8 cellular contexts compared by ENCODE assay signal in genomic region chr11:108647701-108648527, GRCh38. TPM values are rescaled to one million over a fixed set of nuclear protein-coding genes. Genes with fewer than 3 reads are reported as not detected.
A peak's percentile ranks its signal among the peaks of the same experiment; 100 is the strongest.
DNase-seq lines count a peak whose midpoint lies in the region; ATAC-seq and TF ChIP-seq lines count a peak whose summit lies in the region.

No MANE protein-coding gene starts in this region.

- H3K27ac ChIP-seq in coronary artery (no peak overlapping the region), liver (ENCODE audit: low read depth in 1 of 2, low read length in 2 of 2) (peak overlapping the region; percentile 92 to 96)

- H3K9ac ChIP-seq in liver (ENCODE audit: low read depth in 1 of 2, low read length in 2 of 2): peak overlapping the region; percentile 53 to 71

- ATAC-seq in GM18861 (IDR thresholded peaks at IDR 0.05; ENCODE audit: unreplicated experiment) (peak; percentile 82), HG03139 (IDR thresholded peaks at IDR 0.05; ENCODE audit: unreplicated experiment) (peak; percentile 90)
- peak; percentile 99 for ATAC-seq in activated CD4-positive, alpha-beta T cell treated with anti-CD3 and anti-CD28 coated beads for 36 hours

- H3K4me3 Mint-ChIP-seq in activated CD4-positive, alpha-beta T cell treated with anti-CD3 and anti-CD28 coated beads for 36 hours: no peak overlapping the region

- H3K9me3 Mint-ChIP-seq in activated CD4-positive, alpha-beta T cell treated with anti-CD3 and anti-CD28 coated beads for 36 hours (ENCODE audit: low read depth): no peaks in the 10 kb centered on the region

- H3K4me3 ChIP-seq in AG04449 (ENCODE audit: low read depth, low read length) (no peak overlapping the region), coronary artery (no peak overlapping the region), liver (ENCODE audit: low read depth in 1 of 3, low read length in 3 of 3) (no peak overlapping the region)

- H3K36me3 ChIP-seq in liver (ENCODE audit: control insufficient read depth in 4 of 4, insufficient read depth in 3 of 4, low read depth in 1 of 4, low read length in 3 of 4): no peaks in the 10 kb centered on the region

- intact Hi-C loops in activated CD4-positive, alpha-beta T cell treated with anti-CD3 and anti-CD28 coated beads for 36 hours (cut with DNase I, micrococcal nuclease): loop anchor here (1.0 to 5.0 kb wide), 9 partner anchors 181 to 647 kb away; partner anchors contain the start of genes NPAT (in 2 of the 2), ATM (in 1 of the 2), C11orf65 (in 1 of the 2) and CUL5 (in 1 of the 2)

- H3K27ac Mint-ChIP-seq in activated CD4-positive, alpha-beta T cell treated with anti-CD3 and anti-CD28 coated beads for 36 hours: no peak overlapping the region

- no peaks in the 10 kb centered on the region for H3K27me3 ChIP-seq in liver (ENCODE audit: control insufficient read depth in 4 of 4, insufficient read depth in 4 of 4, low read length in 3 of 4)

- H3K36me3 Mint-ChIP-seq in activated CD4-positive, alpha-beta T cell treated with anti-CD3 and anti-CD28 coated beads for 36 hours (ENCODE audit: low read depth): no peaks in the 10 kb centered on the region

- CTCF ChIA-PET in AG04449 (lab: Yijun Ruan, JAX): interaction anchor here (0.6 to 7.9 kb wide), 11 partner anchors 9 to 639 kb away, joined by 3 to 83 read pairs (median 4); partner anchors contain the start of genes ATM, CUL5 and DDX10
- CTCF ChIA-PET in activated CD4-positive, alpha-beta T cell treated with anti-CD3 and anti-CD28 coated beads for 36 hours (lab: Charles Lee): interaction anchor here (0.6 to 2.9 kb wide), 11 partner anchors 8 to 530 kb away, joined by 3 to 20 read pairs (median 4); partner anchors contain the start of gene DDX10

- no peaks in the 10 kb centered on the region for H3K9me3 ChIP-seq in liver (ENCODE audit: control insufficient read depth in 4 of 4, low read length in 3 of 4)

- peak; percentile 83 for TF ChIP-seq CTCF in AG04449 (IDR thresholded peaks at IDR 0.05; ENCODE audit: insufficient read depth, low read length, missing control alignments)
- peak; percentile 50 for TF ChIP-seq CTCF in coronary artery (IDR thresholded peaks at IDR 0.05)
- peak; percentile 76 for TF ChIP-seq CTCF in liver (IDR thresholded peaks at IDR 0.05; ENCODE audit: low read depth, low read length, missing input control)

- H3K4me1 ChIP-seq in liver (ENCODE audit: control insufficient read depth in 4 of 4, insufficient read depth in 4 of 4, low read length in 3 of 4): peaks cover 4 to 32% (median 13%) of the 10 kb centered on the region in 4 donors

- 21% methylated on average over 9 of the region's 9 CpGs for WGBS in liver

- H3K27me3 Mint-ChIP-seq in activated CD4-positive, alpha-beta T cell treated with anti-CD3 and anti-CD28 coated beads for 36 hours: no peaks in the 10 kb centered on the region

- peak; percentile 94 to 95 for TF ChIP-seq RAD21 in liver (IDR thresholded peaks at IDR 0.05)

- peak; percentile 38 for DNase-seq in AG04449 (ENCODE audit: low read depth, low spot score)
- peak; percentile 46 to 80 for DNase-seq in NCI-H446 (lab: John Stamatoyannopoulos, UW)
- peak; percentile 81 for DNase-seq in activated CD4-positive, alpha-beta T cell treated with anti-CD3 and anti-CD28 coated beads for 36 hours
- no peak for DNase-seq in coronary artery (ENCODE audit: low spot score)
- DNase-seq in stimulated activated CD4-positive, alpha-beta T cell treated with anti-CD3 and anti-CD28 coated beads, Interleukin-4, amount 100 ng/mL, for 48 hours (ENCODE audit: low read depth in 2 of 2): peak; percentile 41 to 42

- no peaks in the 10 kb centered on the region for H3K4me1 Mint-ChIP-seq in activated CD4-positive, alpha-beta T cell treated with anti-CD3 and anti-CD28 coated beads for 36 hours

- POLR2A ChIA-PET in AG04449 (lab: Yijun Ruan, JAX): no interaction called here
- POLR2A ChIA-PET in activated CD4-positive, alpha-beta T cell treated with anti-CD3 and anti-CD28 coated beads for 36 hours (lab: Charles Lee): no interaction called here

TF ChIP-seq in liver, 16 proteins besides CTCF, POLR2A, EP300 and RAD21:
- peak; percentile 36 for TF ChIP-seq FOXA2 (IDR thresholded peaks at IDR 0.05)
- peak; percentile 62 for TF ChIP-seq MAX (IDR thresholded peaks at IDR 0.05)
- peak; percentile 99 for TF ChIP-seq SP1 (IDR thresholded peaks at IDR 0.05)
- TF ChIP-seq FOXA1 (IDR thresholded peaks at IDR 0.05): peak; percentile 57
- TF ChIP-seq NR2F2 (IDR thresholded peaks at IDR 0.05): no peak
- TF ChIP-seq HNF4G (IDR thresholded peaks at IDR 0.05): no peak
- no peak for TF ChIP-seq ATF3 (IDR thresholded peaks at IDR 0.05)
- peak; percentile 68 for TF ChIP-seq YY1 (IDR thresholded peaks at IDR 0.05)
- peak; percentile 14 to 76 for TF ChIP-seq HNF4A (conservative IDR thresholded peaks at IDR 0.05)
- no peak for TF ChIP-seq GABPA (IDR thresholded peaks at IDR 0.05 in 1 of 2, conservative IDR thresholded peaks at IDR 0.05 in 1 of 2)
- no peak for TF ChIP-seq TAF1 (conservative IDR thresholded peaks at IDR 0.05)
- TF ChIP-seq EGR1 (IDR thresholded peaks at IDR 0.05; ENCODE audit: low read depth in 2 of 2): peak in 1 of 2 donors; percentile 69
- peak; percentile 95 to 96 for TF ChIP-seq RXRA (IDR thresholded peaks at IDR 0.05)
- no peak for TF ChIP-seq REST (IDR thresholded peaks at IDR 0.05)
- peak in 1 of 2 donors; percentile 36 for TF ChIP-seq JUND (IDR thresholded peaks at IDR 0.05)
- TF ChIP-seq ZBTB33 (IDR thresholded peaks at IDR 0.05): peak; percentile 89

RNA-seq across cellular contexts. Expression of gene DDX10, which starts 17.0 kb away (rescaled TPM):
- total RNA-seq in activated CD4-positive, alpha-beta T cell treated with anti-CD3 and anti-CD28 coated beads for 36 hours: 10 to 100 TPM; 45.8 to 50.9 TPM
- 10 to 100 TPM in 1 of 2 donors, 1 to 10 TPM in 1; 8.0 to 11.8 TPM for total RNA-seq in liver
- 1 to 10 TPM; 8.2 to 9.7 TPM for polyA plus RNA-seq in liver

RNA-seq across cellular contexts. Expression of gene EXPH5, which starts 54.3 kb away (rescaled TPM):
- total RNA-seq in activated CD4-positive, alpha-beta T cell treated with anti-CD3 and anti-CD28 coated beads for 36 hours: 1 to 10 TPM; 2.0 to 2.4 TPM
- 1 to 10 TPM in 1 of 2 donors, under 1 TPM in 1; 0.47 to 6.1 TPM for total RNA-seq in liver
- 1 to 10 TPM in 1 of 2 donors, under 1 TPM in 1; 0.65 to 2.3 TPM for polyA plus RNA-seq in liver

Comparison
In these comparisons a context has a peak if more than half of its experiments do, and no peak if none do; other contexts are left out.
1. H3K27ac ChIP-seq: peak in liver (2 of 2); none in coronary artery (0 of 2).
2. Peak in every context shown above with its lines, with median percentiles within 50 percentile points of each other: CTCF ChIP-seq and ATAC-seq.